In genomic region chr17:31428512-31428911, GRCh38 we compare ENCODE assay signal across 23 cellular contexts. TPM values are rescaled to one million over a fixed set of nuclear protein-coding genes. Genes with fewer than 3 reads are reported as not detected.
"Had no signal": no experiment of that assay in that cellular context is flagged by ENCODE, and none has a peak within 500 bp of the region (broad histone marks: within the 10 kb centered on the region; RNA-seq: fewer than 3 reads in every experiment).

No MANE protein-coding gene starts in this region.

- H3K4me3 ChIP-seq: coronary artery, left lung, ovary, psoas muscle, sigmoid colon, testis, tibial artery had no signal

- H3K27ac ChIP-seq: coronary artery, left lung, ovary, psoas muscle, sigmoid colon, testis, tibial artery had no signal

- H3K4me1 ChIP-seq: left lung, psoas muscle, sigmoid colon, testis, tibial artery had no signal

- ATAC-seq: left cardiac atrium; left lung; naive thymus-derived CD4-positive, alpha-beta T cell; stimulated activated effector memory CD8-positive, alpha-beta T cell treated with anti-CD3 and anti-CD28 coated beads, Interleukin-12 subunit alpha, Interleukin-12 subunit beta, amount 100 ng/mL, for 72 hours; stimulated activated naive CD8-positive, alpha-beta T cell treated with anti-CD3 and anti-CD28 coated beads, Interleukin-15, Interleukin-2, amounts not matched to agents 100 U/mL and 50 U/mL, for 24 hours had no signal

- H3K36me3 Mint-ChIP-seq: stimulated activated effector memory CD8-positive, alpha-beta T cell treated with anti-CD3 and anti-CD28 coated beads, Interleukin-12 subunit alpha, Interleukin-12 subunit beta, amount 100 ng/mL, for 72 hours; type B pancreatic cell had no signal

- H3K27me3 ChIP-seq: ovary, testis had no signal

- H3K9me3 ChIP-seq: left lung, ovary, psoas muscle, sigmoid colon, testis, tibial artery had no signal

- H3K27ac Mint-ChIP-seq: naive thymus-derived CD4-positive, alpha-beta T cell; nephron; stimulated activated effector memory CD8-positive, alpha-beta T cell treated with anti-CD3 and anti-CD28 coated beads, Interleukin-12 subunit alpha, Interleukin-12 subunit beta, amount 100 ng/mL, for 72 hours; type B pancreatic cell had no signal

- H3K9me3 Mint-ChIP-seq: type B pancreatic cell had no signal

- H3K4me3 Mint-ChIP-seq: naive thymus-derived CD4-positive, alpha-beta T cell; nephron; stimulated activated effector memory CD8-positive, alpha-beta T cell treated with anti-CD3 and anti-CD28 coated beads, Interleukin-12 subunit alpha, Interleukin-12 subunit beta, amount 100 ng/mL, for 72 hours; type B pancreatic cell had no signal

- DNase-seq: effector CD4-positive, alpha-beta T cell; left cardiac atrium; left lung; mesenchymal stem cell; midbrain; naive thymus-derived CD4-positive, alpha-beta T cell; occipital lobe; ovary; psoas muscle; right cardiac atrium; sigmoid colon; stimulated activated CD4-positive, alpha-beta T cell treated with anti-CD3 and anti-CD28 coated beads, Interleukin-2, amount 100 ng/mL, for 24 hours; stimulated activated CD4-positive, alpha-beta T cell treated with anti-CD3 and anti-CD28 coated beads, Interleukin-4, amount 100 ng/mL, for 24 hours; stimulated activated naive CD8-positive, alpha-beta T cell treated with anti-CD3 and anti-CD28 coated beads, Interleukin-15, Interleukin-2, amounts not matched to agents 100 U/mL and 50 U/mL, for 24 hours; testis; tibial artery had no signal

- H3K36me3 ChIP-seq: left lung, ovary, sigmoid colon, tibial artery had no signal

- FAIRE-seq: frontal cortex, keratinocyte had no signal

RNA-seq across cellular contexts. Expression of gene RAB11FIP4, which starts 37.0 kb away (rescaled TPM):
- total RNA-seq: dermis microvascular lymphatic vessel endothelial cell had no signal
